ENCODE assay signal across 11 cellular contexts in genomic region chr6:144062757-144063156, GRCh38. TPM values are rescaled to one million over a fixed set of nuclear protein-coding genes. Genes with fewer than 3 reads are reported as not detected.
DNase-seq lines count a peak whose midpoint lies in the region; ATAC-seq and TF ChIP-seq lines count a peak whose summit lies in the region.
"Had no signal": no experiment of that assay in that cellular context is flagged by ENCODE, and none has a peak within 500 bp of the region (broad histone marks: within the 10 kb centered on the region; RNA-seq: fewer than 3 reads in every experiment).

No MANE protein-coding gene starts in this region.

- no peak overlapping the region for H3K27ac ChIP-seq in SJCRH30

- no peaks in the 10 kb centered on the region for H3K36me3 Mint-ChIP-seq in activated T-cell treated with anti-CD3 and anti-CD28 coated beads, Interleukin-2, amount 50 U/mL, for 24 hours (ENCODE audit: low read depth)
- no peaks in the 10 kb centered on the region for H3K36me3 Mint-ChIP-seq in endothelial cell (ENCODE audit: low read depth, unreplicated experiment)
- peaks cover 10 to 11% of the 10 kb centered on the region in 2 donors for H3K36me3 Mint-ChIP-seq in stimulated activated naive B cell treated with anti-CD40 and anti-IgM and Interleukin-4, amounts not matched to agents 10 μg/mL and 1 μg/mL and 100 μg/mL, for 72 hours

- H3K9me3 ChIP-seq in SJCRH30 (replicated peaks) = no peaks in the 10 kb centered on the region
- H3K9me3 ChIP-seq: HAP-1 had no signal

- 0 out of 2 replicates have a peak, but pooled peaks cover 6% of the 10 kb centered on the region for H3K4me1 ChIP-seq in SJCRH30

- H3K27me3 ChIP-seq in SJCRH30 = peaks cover 20% of the 10 kb centered on the region

- H3K4me3 Mint-ChIP-seq in activated T-cell treated with anti-CD3 and anti-CD28 coated beads, Interleukin-2, amount 50 U/mL, for 24 hours = peak overlapping the region; percentile 86
- H3K4me3 Mint-ChIP-seq in endothelial cell (ENCODE audit: unreplicated experiment) = peak overlapping the region; percentile 89
- peak overlapping the region; percentile 94 to 98 for H3K4me3 Mint-ChIP-seq in stimulated activated naive B cell treated with anti-CD40 and anti-IgM and Interleukin-4, amounts not matched to agents 10 μg/mL and 1 μg/mL and 100 μg/mL, for 72 hours

- TF ChIP-seq CTCF in endothelial cell (IDR thresholded peaks at IDR 0.05; ENCODE audit: unreplicated experiment) = no peak

- H3K27ac Mint-ChIP-seq in activated T-cell treated with anti-CD3 and anti-CD28 coated beads, Interleukin-2, amount 50 U/mL, for 24 hours = no peak overlapping the region
- H3K27ac Mint-ChIP-seq in endothelial cell (ENCODE audit: unreplicated experiment) = no peak overlapping the region
- peak overlapping the region; percentile 96 for H3K27ac Mint-ChIP-seq in stimulated activated naive B cell treated with anti-CD40 and anti-IgM and Interleukin-4, amounts not matched to agents 10 μg/mL and 1 μg/mL and 100 μg/mL, for 72 hours

- peaks cover 4% of the 10 kb centered on the region for H3K27me3 Mint-ChIP-seq in activated T-cell treated with anti-CD3 and anti-CD28 coated beads, Interleukin-2, amount 50 U/mL, for 24 hours
- H3K27me3 Mint-ChIP-seq in endothelial cell (ENCODE audit: unreplicated experiment) = peaks cover 14% of the 10 kb centered on the region
- H3K27me3 Mint-ChIP-seq in stimulated activated naive B cell treated with anti-CD40 and anti-IgM and Interleukin-4, amounts not matched to agents 10 μg/mL and 1 μg/mL and 100 μg/mL, for 72 hours = no peaks in the 10 kb centered on the region

- H3K4me3 ChIP-seq in SJCRH30 = peak overlapping the region; percentile 68

- no peaks in the 10 kb centered on the region for H3K9me3 Mint-ChIP-seq in activated T-cell treated with anti-CD3 and anti-CD28 coated beads, Interleukin-2, amount 50 U/mL, for 24 hours
- H3K9me3 Mint-ChIP-seq in endothelial cell (ENCODE audit: unreplicated experiment) = no peaks in the 10 kb centered on the region
- no peaks in the 10 kb centered on the region for H3K9me3 Mint-ChIP-seq in stimulated activated naive B cell treated with anti-CD40 and anti-IgM and Interleukin-4, amounts not matched to agents 10 μg/mL and 1 μg/mL and 100 μg/mL, for 72 hours

- no peak for DNase-seq in activated T-cell treated with anti-CD3 and anti-CD28 coated beads, Interleukin-2, amount 50 U/mL, for 24 hours
- DNase-seq in activated T-cell treated with anti-CD3 and anti-CD28 coated beads for 4 hours = no peak
- no peak for DNase-seq in SJCRH30
- DNase-seq in endothelial cell (ENCODE audit: low spot score) = no peak
- no peak for DNase-seq in stimulated activated naive B cell treated with anti-CD40 and anti-IgM and Interleukin-4, amounts not matched to agents 10 μg/mL and 1 μg/mL and 100 μg/mL, for 72 hours
- DNase-seq in OCI-M2 (lab: John Stamatoyannopoulos, UW; ENCODE audit: unreplicated experiment) = no peak
- DNase-seq in COR-L47 (lab: John Stamatoyannopoulos, UW) = no peak
- DNase-seq in NCI-H2081 (lab: John Stamatoyannopoulos, UW) = no peak
- DNase-seq: midbrain, NCI-H2171 treated with DMSO at 0.1 percent for 48 hours had no signal

- H3K4me1 Mint-ChIP-seq in activated T-cell treated with anti-CD3 and anti-CD28 coated beads, Interleukin-2, amount 50 U/mL, for 24 hours (ENCODE audit: low read depth) = peaks cover 41% of the 10 kb centered on the region
- peaks cover 16% of the 10 kb centered on the region for H3K4me1 Mint-ChIP-seq in endothelial cell (ENCODE audit: unreplicated experiment)
- peaks cover 23 to 49% of the 10 kb centered on the region in 2 donors for H3K4me1 Mint-ChIP-seq in stimulated activated naive B cell treated with anti-CD40 and anti-IgM and Interleukin-4, amounts not matched to agents 10 μg/mL and 1 μg/mL and 100 μg/mL, for 72 hours

- ATAC-seq in stimulated activated naive B cell treated with anti-CD40 and anti-IgM and Interleukin-4, amounts not matched to agents 10 μg/mL and 1 μg/mL and 100 μg/mL, for 72 hours (replicated peaks) = no peak

- H3K36me3 ChIP-seq in SJCRH30 = no peaks in the 10 kb centered on the region
- H3K36me3 ChIP-seq: HAP-1 had no signal

RNA-seq across cellular contexts. Expression of gene SF3B5, which starts 32.6 kb away (rescaled TPM):
- total RNA-seq in SJCRH30 (2014; rRNA removed; shearing (Covaris generic)) = 116 and 118 TPM in 2 replicates
- total RNA-seq in endothelial cell (ENCODE audit: unreplicated experiment) = 113 TPM

RNA-seq across cellular contexts. Expression of gene PLAGL1, which starts 54.7 kb away (rescaled TPM):
- total RNA-seq in SJCRH30 (2014; rRNA removed; shearing (Covaris generic)) = 66.5 and 77.2 TPM in 2 replicates
- total RNA-seq in endothelial cell (ENCODE audit: unreplicated experiment) = 294 TPM
